Comparison of ENCODE assay signal across 9 cellular contexts in the genomic region with DNA sequence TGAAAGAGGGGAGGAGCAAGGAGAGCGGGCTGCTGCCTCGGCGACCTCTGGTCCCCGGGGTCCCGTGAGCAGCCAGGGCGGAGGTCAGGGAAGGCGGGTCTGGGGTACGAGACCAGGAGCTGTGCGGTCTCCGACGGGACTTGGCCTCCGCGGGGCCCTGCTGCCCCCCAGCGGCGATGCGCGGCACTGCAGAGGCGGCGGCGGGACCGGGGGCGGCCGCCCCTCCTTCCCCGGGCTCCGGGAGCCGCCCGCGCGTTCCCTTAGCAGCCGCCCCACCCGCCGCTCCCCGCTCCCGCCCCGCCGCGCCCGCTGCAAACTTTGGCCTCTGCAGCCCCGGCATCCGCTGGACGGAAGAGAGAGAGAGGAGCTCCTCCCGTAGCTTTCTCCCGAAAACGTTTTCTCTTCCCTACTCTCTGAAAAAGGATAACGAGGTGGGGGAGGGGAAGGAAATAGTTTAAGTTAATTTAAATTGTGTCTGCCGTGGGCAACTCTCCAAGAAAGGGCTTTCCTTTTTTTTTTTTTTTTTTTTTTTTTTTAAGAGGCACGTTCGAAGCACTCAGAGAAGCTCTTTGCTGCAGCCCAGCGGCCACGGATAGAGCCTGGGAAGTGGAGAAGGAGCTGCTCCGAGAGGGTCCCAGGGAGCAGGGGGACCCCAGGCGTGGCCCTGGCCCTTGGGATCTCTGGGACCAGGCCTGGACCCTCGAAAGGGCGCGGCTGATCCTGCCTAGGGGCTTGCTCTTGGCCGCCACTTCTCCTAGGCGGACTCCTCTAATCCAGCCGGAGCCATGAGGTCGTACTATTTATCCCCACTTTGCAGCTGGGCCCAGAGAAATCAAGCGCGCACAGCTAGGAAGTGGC. TPM values are rescaled to one million over a fixed set of nuclear protein-coding genes. Genes with fewer than 3 reads are reported as not detected.
A peak's percentile ranks its signal among the peaks of the same experiment; 100 is the strongest.
DNase-seq lines count a peak whose midpoint lies in the region; ATAC-seq and TF ChIP-seq lines count a peak whose summit lies in the region.
"Had no signal": no experiment of that assay in that cellular context is flagged by ENCODE, and none has a peak within 500 bp of the region (broad histone marks: within the 10 kb centered on the region; RNA-seq: fewer than 3 reads in every experiment).

No MANE protein-coding gene starts in this region.

- no peaks in the 10 kb centered on the region for H3K9me3 ChIP-seq in liver (ENCODE audit: control insufficient read depth in 4 of 4, low read length in 3 of 4)

- H3K4me3 Mint-ChIP-seq in activated CD4-positive, alpha-beta T cell treated with anti-CD3 and anti-CD28 coated beads, Interleukin-2, amount 10 ng/mL, durations not matched to agents 24 days and 14 days = peak overlapping the region; percentile 80

- intact Hi-C loops in activated CD4-positive, alpha-beta T cell treated with anti-CD3 and anti-CD28 coated beads, Interleukin-2, amount 10 ng/mL, durations not matched to agents 24 days and 14 days (cut with micrococcal nuclease) = loop anchor here (2.0 to 10.0 kb wide), 2 partner anchors 1145 to 1271 kb away; no protein-coding TSS in a partner anchor

- H3K4me1 Mint-ChIP-seq in activated CD4-positive, alpha-beta T cell treated with anti-CD3 and anti-CD28 coated beads, Interleukin-2, amount 10 ng/mL, durations not matched to agents 24 days and 14 days = peaks cover 2% of the 10 kb centered on the region

- H3K9ac ChIP-seq in liver (ENCODE audit: low read depth in 1 of 2, low read length in 2 of 2) = no peak overlapping the region

- 9% methylated on average over 61 of the region's 61 CpGs for WGBS in liver

- H3K4me1 ChIP-seq in liver (ENCODE audit: control insufficient read depth in 4 of 4, insufficient read depth in 4 of 4, low read length in 3 of 4) = peaks cover 0 to 3% (median 1%) of the 10 kb centered on the region in 4 donors

- DNase-seq in H4 (ENCODE audit: low spot score) (peak; percentile 51), NCI-H2171 treated with DMSO at 0.1 percent for 48 hours (lab: John Stamatoyannopoulos, UW) (peak; percentile 78), coronary artery (ENCODE audit: low spot score) (peak; percentile 76)
- peak; percentile 95 for DNase-seq in activated CD4-positive, alpha-beta T cell treated with anti-CD3 and anti-CD28 coated beads, Interleukin-2, amount 10 ng/mL, durations not matched to agents 24 days and 14 days
- peak; percentile 80 for DNase-seq in stimulated activated CD4-positive, alpha-beta T cell treated with anti-CD3 and anti-CD28 coated beads, Interleukin-4, amount 100 ng/mL, for 24 hours

- no peaks in the 10 kb centered on the region for H3K9me3 Mint-ChIP-seq in activated CD4-positive, alpha-beta T cell treated with anti-CD3 and anti-CD28 coated beads, Interleukin-2, amount 10 ng/mL, durations not matched to agents 24 days and 14 days

- peak; percentile 94 for TF ChIP-seq CTCF in C4-2B (conservative IDR thresholded peaks at IDR 0.05)
- TF ChIP-seq CTCF in coronary artery (IDR thresholded peaks at IDR 0.05) = peak; percentile 95
- TF ChIP-seq CTCF in liver (IDR thresholded peaks at IDR 0.05; ENCODE audit: low read depth, low read length, missing input control) = peak; percentile 78

- H3K27ac ChIP-seq in C4-2B = no peak overlapping the region
- H3K27ac ChIP-seq in coronary artery = peak overlapping the region in 1 of 2 donors; percentile 65
- peak overlapping the region in 1 of 2 donors; percentile 12 for H3K27ac ChIP-seq in liver (ENCODE audit: low read depth in 1 of 2, low read length in 2 of 2)

- H3K36me3 Mint-ChIP-seq in activated CD4-positive, alpha-beta T cell treated with anti-CD3 and anti-CD28 coated beads, Interleukin-2, amount 10 ng/mL, durations not matched to agents 24 days and 14 days (ENCODE audit: low read depth) = no peaks in the 10 kb centered on the region

- H3K27me3 Mint-ChIP-seq in activated CD4-positive, alpha-beta T cell treated with anti-CD3 and anti-CD28 coated beads, Interleukin-2, amount 10 ng/mL, durations not matched to agents 24 days and 14 days = peaks cover 7% of the 10 kb centered on the region

- no peaks in the 10 kb centered on the region for H3K27me3 ChIP-seq in liver (ENCODE audit: control insufficient read depth in 4 of 4, insufficient read depth in 4 of 4, low read length in 3 of 4)

- H3K27ac Mint-ChIP-seq in activated CD4-positive, alpha-beta T cell treated with anti-CD3 and anti-CD28 coated beads, Interleukin-2, amount 10 ng/mL, durations not matched to agents 24 days and 14 days = no peak overlapping the region

- peak; percentile 45 to 66 for TF ChIP-seq RAD21 in liver (IDR thresholded peaks at IDR 0.05)

- peak overlapping the region; percentile 61 for H3K4me3 ChIP-seq in coronary artery
- peak overlapping the region in 1 of 3 donors; percentile 28 for H3K4me3 ChIP-seq in liver (ENCODE audit: low read depth in 1 of 3, low read length in 3 of 3)

- H3K36me3 ChIP-seq in liver (ENCODE audit: control insufficient read depth in 4 of 4, insufficient read depth in 3 of 4, low read depth in 1 of 4, low read length in 3 of 4) = no peaks in the 10 kb centered on the region

- ATAC-seq in GM21515 (IDR thresholded peaks at IDR 0.05; ENCODE audit: unreplicated experiment) = no peak

TF ChIP-seq in liver, 16 proteins besides CTCF, POLR2A, EP300 and RAD21:
- TF ChIP-seq HNF4G (IDR thresholded peaks at IDR 0.05) (no peak), EGR1 (IDR thresholded peaks at IDR 0.05; ENCODE audit: low read depth in 2 of 2) (no peak), NR2F2 (IDR thresholded peaks at IDR 0.05) (peak; percentile 70), GABPA (IDR thresholded peaks at IDR 0.05 in 1 of 2, conservative IDR thresholded peaks at IDR 0.05 in 1 of 2) (no peak), YY1 (IDR thresholded peaks at IDR 0.05) (no peak), HNF4A (conservative IDR thresholded peaks at IDR 0.05) (no peak)

RNA-seq across cellular contexts. Expression of a gene that starts 43.2 kb away (rescaled TPM):
- 0.08 TPM in 1 of 2 replicates, not detected in the other for total RNA-seq in H4 (2014; rRNA removed; shearing (Covaris generic))
- not detected in 2 replicates for total RNA-seq in activated CD4-positive, alpha-beta T cell treated with anti-CD3 and anti-CD28 coated beads, Interleukin-2, amount 10 ng/mL, durations not matched to agents 24 days and 14 days
- not detected for total RNA-seq in liver
- not detected for polyA plus RNA-seq in liver
- total RNA-seq: T-helper 1 cell treated with Interleukin-12 subunit alpha and Interleukin-12 subunit beta and Interleukin-4 antibody, amounts not matched to agents 30 ng/mL and 1 ng/mL, for 36 hours had no signal
